In the genomic region with DNA sequence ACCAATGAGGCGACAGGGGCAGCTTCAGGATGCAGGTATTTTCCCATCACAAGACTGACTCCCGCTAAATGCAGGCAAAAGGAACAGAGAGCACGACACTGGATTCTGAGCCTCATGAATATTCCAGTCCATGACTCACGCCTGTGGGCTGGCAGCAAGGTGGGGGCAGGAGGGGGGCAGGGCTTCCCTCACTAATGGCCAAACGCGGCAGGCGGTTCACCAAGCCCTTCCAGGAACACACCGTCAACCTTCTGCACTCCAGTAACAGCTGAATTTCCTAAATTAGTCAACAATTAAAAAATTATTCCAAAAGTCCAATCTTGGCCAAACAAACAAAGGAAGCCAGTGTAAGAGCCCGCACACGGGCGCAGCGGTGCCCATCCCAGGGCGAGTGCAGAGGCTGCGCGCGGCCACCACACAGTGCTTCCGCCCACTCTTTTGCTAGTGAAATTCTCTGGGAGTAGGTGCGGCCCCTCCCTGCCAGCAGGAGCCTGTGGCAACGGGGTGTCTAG, we compare ENCODE assay signal across 10 cellular contexts. TPM values are rescaled to one million over a fixed set of nuclear protein-coding genes. Genes with fewer than 3 reads are reported as not detected.
DNase-seq lines count a peak whose midpoint lies in the region; ATAC-seq and TF ChIP-seq lines count a peak whose summit lies in the region.
"Had no signal": no experiment of that assay in that cellular context is flagged by ENCODE, and none has a peak within 500 bp of the region (broad histone marks: within the 10 kb centered on the region; RNA-seq: fewer than 3 reads in every experiment).

No MANE protein-coding gene starts in this region.

- CTCF ChIA-PET in activated CD8-positive, alpha-beta T cell treated with anti-CD3 and anti-CD28 coated beads, Interleukin-2, amount 10 ng/mL, durations not matched to agents 7 days and 5 days (lab: Charles Lee), result interaction anchor here (0.8 kb wide), 1 partner anchor 29 kb away, joined by 3 read pairs; no protein-coding TSS in a partner anchor

- DNase-seq in ELR (ENCODE audit: low read depth) (peak; percentile 78), RPMI7951 (ENCODE audit: low read depth) (peak; percentile 82), fibroblast of the aortic adventitia (ENCODE audit: low read depth) (peak; percentile 27), omental fat pad (ENCODE audit: low spot score) (no peak), epidermal melanocyte (ENCODE audit: insufficient read length, low spot score) (no peak)
- no peak for DNase-seq in natural killer cell treated with Interleukin-12 subunit alpha and Interleukin-12 subunit beta and Interleukin-15 and Interleukin-18, amount 100 ng/mL, for 72 hours (ENCODE audit: low spot score)
- DNase-seq in activated CD8-positive, alpha-beta T cell treated with anti-CD3 and anti-CD28 coated beads, Interleukin-2, amount 10 ng/mL, durations not matched to agents 7 days and 5 days, result no peak
- DNase-seq: activated CD4-positive, alpha-beta T cell treated with anti-CD3 and anti-CD28 coated beads, Interleukin-2, amount 50 U/mL, for 48 hours; natural killer cell had no signal

- TF ChIP-seq CTCF in fibroblast of the aortic adventitia (IDR thresholded peaks at IDR 0.05; ENCODE audit: insufficient read depth, low read length) (no peak), omental fat pad (IDR thresholded peaks at IDR 0.05) (no peak)

- H3K4me3 Mint-ChIP-seq in natural killer cell treated with Interleukin-12 subunit alpha and Interleukin-12 subunit beta and Interleukin-15 and Interleukin-18, amount 100 ng/mL, for 72 hours, result no peak overlapping the region
- H3K4me3 Mint-ChIP-seq in activated CD8-positive, alpha-beta T cell treated with anti-CD3 and anti-CD28 coated beads, Interleukin-2, amount 10 ng/mL, durations not matched to agents 7 days and 5 days, result no peak overlapping the region
- H3K4me3 Mint-ChIP-seq: natural killer cell had no signal

- no peaks in the 10 kb centered on the region for H3K36me3 Mint-ChIP-seq in natural killer cell treated with Interleukin-12 subunit alpha and Interleukin-12 subunit beta and Interleukin-15 and Interleukin-18, amount 100 ng/mL, for 72 hours
- no peaks in the 10 kb centered on the region for H3K36me3 Mint-ChIP-seq in activated CD8-positive, alpha-beta T cell treated with anti-CD3 and anti-CD28 coated beads, Interleukin-2, amount 10 ng/mL, durations not matched to agents 7 days and 5 days (ENCODE audit: low read depth)
- H3K36me3 Mint-ChIP-seq: natural killer cell had no signal

- ATAC-seq in omental fat pad (ENCODE audit: low FRiP score) (peak; percentile 61), HG03025 (IDR thresholded peaks at IDR 0.05; ENCODE audit: low FRiP score, unreplicated experiment) (no peak)
- no peak for ATAC-seq in natural killer cell treated with Interleukin-12 subunit alpha and Interleukin-12 subunit beta and Interleukin-15 and Interleukin-18, amount 100 ng/mL, for 72 hours
- no peak for ATAC-seq in activated CD8-positive, alpha-beta T cell treated with anti-CD3 and anti-CD28 coated beads, Interleukin-2, amount 10 ng/mL, durations not matched to agents 7 days and 5 days
- ATAC-seq: natural killer cell had no signal

- H3K9me3 Mint-ChIP-seq in natural killer cell treated with Interleukin-12 subunit alpha and Interleukin-12 subunit beta and Interleukin-15 and Interleukin-18, amount 100 ng/mL, for 72 hours, result no peaks in the 10 kb centered on the region
- H3K9me3 Mint-ChIP-seq in activated CD8-positive, alpha-beta T cell treated with anti-CD3 and anti-CD28 coated beads, Interleukin-2, amount 10 ng/mL, durations not matched to agents 7 days and 5 days (ENCODE audit: insufficient read depth), result no peaks in the 10 kb centered on the region
- H3K9me3 Mint-ChIP-seq: natural killer cell had no signal

- no peak overlapping the region for H3K27ac Mint-ChIP-seq in natural killer cell treated with Interleukin-12 subunit alpha and Interleukin-12 subunit beta and Interleukin-15 and Interleukin-18, amount 100 ng/mL, for 72 hours
- no peak overlapping the region for H3K27ac Mint-ChIP-seq in activated CD8-positive, alpha-beta T cell treated with anti-CD3 and anti-CD28 coated beads, Interleukin-2, amount 10 ng/mL, durations not matched to agents 7 days and 5 days
- H3K27ac Mint-ChIP-seq: natural killer cell had no signal

- H3K4me1 Mint-ChIP-seq in natural killer cell treated with Interleukin-12 subunit alpha and Interleukin-12 subunit beta and Interleukin-15 and Interleukin-18, amount 100 ng/mL, for 72 hours (ENCODE audit: low read depth in 2 of 2), result peaks cover 0 to 4% of the 10 kb centered on the region in 2 donors
- H3K4me1 Mint-ChIP-seq in activated CD8-positive, alpha-beta T cell treated with anti-CD3 and anti-CD28 coated beads, Interleukin-2, amount 10 ng/mL, durations not matched to agents 7 days and 5 days (ENCODE audit: low read depth), result no peaks in the 10 kb centered on the region

- H3K4me3 ChIP-seq in fibroblast of the aortic adventitia (ENCODE audit: low read depth, low read length), result no peak overlapping the region

- H3K27me3 Mint-ChIP-seq in natural killer cell treated with Interleukin-12 subunit alpha and Interleukin-12 subunit beta and Interleukin-15 and Interleukin-18, amount 100 ng/mL, for 72 hours, result no peaks in the 10 kb centered on the region
- H3K27me3 Mint-ChIP-seq in activated CD8-positive, alpha-beta T cell treated with anti-CD3 and anti-CD28 coated beads, Interleukin-2, amount 10 ng/mL, durations not matched to agents 7 days and 5 days (ENCODE audit: low read depth), result no peaks in the 10 kb centered on the region

- POLR2A ChIA-PET in activated CD8-positive, alpha-beta T cell treated with anti-CD3 and anti-CD28 coated beads, Interleukin-2, amount 10 ng/mL, durations not matched to agents 7 days and 5 days (lab: Charles Lee), result no interaction called here

RNA-seq across cellular contexts. Expression of a gene that starts 12.5 kb away (rescaled TPM):
- 11.8 and 12.6 TPM in 2 replicates for total RNA-seq in RPMI7951 (2014; rRNA removed; shearing (Covaris generic))
- total RNA-seq in fibroblast of the aortic adventitia (ENCODE audit: low replicate concordance) (9.9 and 10.9 TPM in 2 replicates), omental fat pad (10 to 100 TPM; 10.9 to 19.8 (median 14.3) TPM)
- 1 to 10 TPM; 4.6 to 5.6 TPM for total RNA-seq in natural killer cell treated with Interleukin-12 subunit alpha and Interleukin-12 subunit beta and Interleukin-15 and Interleukin-18, amount 100 ng/mL, for 72 hours
- total RNA-seq in activated CD8-positive, alpha-beta T cell treated with anti-CD3 and anti-CD28 coated beads, Interleukin-2, amount 10 ng/mL, durations not matched to agents 7 days and 5 days, result 1 to 10 TPM in 1 of 2 experiments, under 1 TPM in 1; 0.99 to 1.0 TPM

RNA-seq across cellular contexts. Expression of a gene that starts 29.5 kb away (rescaled TPM):
- total RNA-seq in RPMI7951 (2014; rRNA removed; shearing (Covaris generic)), result not detected in 2 replicates
- total RNA-seq in fibroblast of the aortic adventitia (ENCODE audit: low replicate concordance) (not detected in 2 replicates), omental fat pad (not detected)
- not detected for total RNA-seq in natural killer cell treated with Interleukin-12 subunit alpha and Interleukin-12 subunit beta and Interleukin-15 and Interleukin-18, amount 100 ng/mL, for 72 hours
- total RNA-seq in activated CD8-positive, alpha-beta T cell treated with anti-CD3 and anti-CD28 coated beads, Interleukin-2, amount 10 ng/mL, durations not matched to agents 7 days and 5 days, result not detected
- total RNA-seq: natural killer cell had no signal

RNA-seq across cellular contexts. Expression of a gene that starts 37.7 kb away (rescaled TPM):
- 101 and 105 TPM in 2 replicates for total RNA-seq in RPMI7951 (2014; rRNA removed; shearing (Covaris generic))
- total RNA-seq in fibroblast of the aortic adventitia (ENCODE audit: low replicate concordance) (53.5 and 99.1 TPM in 2 replicates), omental fat pad (10 to 100 TPM; 47.7 to 70.2 (median 57.3) TPM)
- total RNA-seq in natural killer cell treated with Interleukin-12 subunit alpha and Interleukin-12 subunit beta and Interleukin-15 and Interleukin-18, amount 100 ng/mL, for 72 hours, result 10 to 100 TPM; 44.1 to 71.4 TPM
- 10 to 100 TPM; 67.9 to 68.7 TPM for total RNA-seq in activated CD8-positive, alpha-beta T cell treated with anti-CD3 and anti-CD28 coated beads, Interleukin-2, amount 10 ng/mL, durations not matched to agents 7 days and 5 days

Comparison
In these comparisons a context has a peak if more than half of its experiments do, and no peak if none do; other contexts are left out.
1. DNase-seq: peak in ELR (single experiment), RPMI7951 (single experiment) and fibroblast of the aortic adventitia (single experiment); none in omental fat pad (single experiment), epidermal melanocyte (single experiment), natural killer cell treated with Interleukin-12 subunit alpha and Interleukin-12 subunit beta and Interleukin-15 and Interleukin-18, amount 100 ng/mL, for 72 hours (single experiment) and activated CD8-positive, alpha-beta T cell treated with anti-CD3 and anti-CD28 coated beads, Interleukin-2, amount 10 ng/mL, durations not matched to agents 7 days and 5 days (single experiment).